19 cellular contexts compared by ENCODE assay signal in genomic region chr20:51470521-51470875, GRCh38.
DNase-seq lines count a peak whose midpoint lies in the region; ATAC-seq and TF ChIP-seq lines count a peak whose summit lies in the region.
"Had no signal": no experiment of that assay in that cellular context is flagged by ENCODE, and none has a peak within 500 bp of the region (broad histone marks: within the 10 kb centered on the region; RNA-seq: fewer than 3 reads in every experiment).

No MANE protein-coding gene starts in this region.

- CTCF ChIA-PET in activated CD4-positive, alpha-beta T cell treated with anti-CD3 and anti-CD28 coated beads, Interleukin-2, amount 10 ng/mL, durations not matched to agents 7 days and 5 days (lab: Charles Lee), result interaction anchor here (1.2 to 1.3 kb wide), 2 partner anchors 11 to 121 kb away, joined by 4 read pairs; no protein-coding TSS in a partner anchor
- CTCF ChIA-PET in HEK293 (lab: Yijun Ruan, JAX), result interaction anchor here (0.6 to 0.7 kb wide), 2 partner anchors 475 to 489 kb away, joined by 3 to 5 read pairs; no protein-coding TSS in a partner anchor
- CTCF ChIA-PET in activated CD8-positive, alpha-beta T cell treated with anti-CD3 and anti-CD28 coated beads for 36 hours (lab: Charles Lee), result interaction anchor here (1.0 to 2.4 kb wide), 9 partner anchors 11 to 124 kb away, joined by 3 to 9 read pairs (median 3); partner anchors contain the start of gene NFATC2

- no peaks in the 10 kb centered on the region for H3K27me3 Mint-ChIP-seq in activated CD4-positive, alpha-beta T cell treated with anti-CD3 and anti-CD28 coated beads, Interleukin-2, amount 10 ng/mL, durations not matched to agents 7 days and 5 days
- H3K27me3 Mint-ChIP-seq in activated CD8-positive, alpha-beta T cell treated with anti-CD3 and anti-CD28 coated beads for 36 hours, result no peaks in the 10 kb centered on the region
- H3K27me3 Mint-ChIP-seq in natural killer cell treated with Interleukin-12 subunit alpha and Interleukin-12 subunit beta and Interleukin-15 and Interleukin-18, amount 100 ng/mL, for 72 hours, result no peaks in the 10 kb centered on the region
- H3K27me3 Mint-ChIP-seq in osteocyte (ENCODE audit: unreplicated experiment), result no peaks in the 10 kb centered on the region

- peak; percentile 42 for ATAC-seq in activated CD8-positive, alpha-beta T cell treated with anti-CD3 and anti-CD28 coated beads for 36 hours
- ATAC-seq in natural killer cell treated with Interleukin-12 subunit alpha and Interleukin-12 subunit beta and Interleukin-15 and Interleukin-18, amount 100 ng/mL, for 72 hours, result no peak
- ATAC-seq in HG02938 (IDR thresholded peaks at IDR 0.05; ENCODE audit: unreplicated experiment), result no peak
- ATAC-seq: gastroesophageal sphincter, left lobe of liver had no signal

- DNase-seq in activated CD4-positive, alpha-beta T cell treated with anti-CD3 and anti-CD28 coated beads, Interleukin-2, amount 10 ng/mL, durations not matched to agents 7 days and 5 days, result no peak
- no peak for DNase-seq in activated CD4-positive, alpha-beta T cell treated with anti-CD3 and anti-CD28 coated beads, Interleukin-2, amount 50 U/mL, for 1 hour
- no peak for DNase-seq in activated CD8-positive, alpha-beta T cell treated with anti-CD3 and anti-CD28 coated beads for 36 hours
- no peak for DNase-seq in natural killer cell treated with Interleukin-12 subunit alpha and Interleukin-12 subunit beta and Interleukin-15 and Interleukin-18, amount 100 ng/mL, for 72 hours (ENCODE audit: low spot score)
- no peak for DNase-seq in cerebellar cortex (ENCODE audit: low spot score)
- DNase-seq in osteocyte (ENCODE audit: extremely low spot score, unreplicated experiment), result no peak
- DNase-seq: aorta, H9, NCI-H82, T1000 had no signal

- no peak overlapping the region for H3K27ac ChIP-seq in HEK293 (ENCODE audit: extremely low read depth, low read depth, low read length)
- H3K27ac ChIP-seq: SJSA1, vagina had no signal

- H3K9me3 Mint-ChIP-seq in activated CD4-positive, alpha-beta T cell treated with anti-CD3 and anti-CD28 coated beads, Interleukin-2, amount 10 ng/mL, durations not matched to agents 7 days and 5 days, result no peaks in the 10 kb centered on the region
- peaks cover 2% of the 10 kb centered on the region for H3K9me3 Mint-ChIP-seq in activated CD8-positive, alpha-beta T cell treated with anti-CD3 and anti-CD28 coated beads for 36 hours
- H3K9me3 Mint-ChIP-seq in natural killer cell treated with Interleukin-12 subunit alpha and Interleukin-12 subunit beta and Interleukin-15 and Interleukin-18, amount 100 ng/mL, for 72 hours, result no peaks in the 10 kb centered on the region
- no peaks in the 10 kb centered on the region for H3K9me3 Mint-ChIP-seq in osteocyte (ENCODE audit: unreplicated experiment)
- H3K9me3 Mint-ChIP-seq: CD14-positive monocyte, H9, neural crest cell had no signal

- POLR2A ChIA-PET in activated CD4-positive, alpha-beta T cell treated with anti-CD3 and anti-CD28 coated beads, Interleukin-2, amount 10 ng/mL, durations not matched to agents 7 days and 5 days (lab: Charles Lee), result interaction anchor here (0.5 kb wide), 1 partner anchor 70 kb away, joined by 5 read pairs; no protein-coding TSS in a partner anchor
- POLR2A ChIA-PET in HEK293 (lab: Yijun Ruan, JAX), result no interaction called here
- POLR2A ChIA-PET in activated CD8-positive, alpha-beta T cell treated with anti-CD3 and anti-CD28 coated beads for 36 hours (lab: Charles Lee), result interaction anchor here (0.6 to 2.6 kb wide), 11 partner anchors 11 to 91 kb away, joined by 3 to 20 read pairs (median 5); partner anchors contain the start of gene NFATC2

- no peak for TF ChIP-seq CTCF in HEK293 (tag by site-specific recombination; IDR thresholded peaks at IDR 0.05)
- no peak for TF ChIP-seq CTCF in activated CD8-positive, alpha-beta T cell treated with anti-CD3 and anti-CD28 coated beads for 36 hours (IDR thresholded peaks at IDR 0.05)
- no peak for TF ChIP-seq CTCF in osteocyte (IDR thresholded peaks at IDR 0.05)

- H3K4me3 Mint-ChIP-seq in activated CD4-positive, alpha-beta T cell treated with anti-CD3 and anti-CD28 coated beads, Interleukin-2, amount 10 ng/mL, durations not matched to agents 7 days and 5 days, result peak overlapping the region; percentile 3
- no peak overlapping the region for H3K4me3 Mint-ChIP-seq in activated CD8-positive, alpha-beta T cell treated with anti-CD3 and anti-CD28 coated beads for 36 hours
- H3K4me3 Mint-ChIP-seq in natural killer cell treated with Interleukin-12 subunit alpha and Interleukin-12 subunit beta and Interleukin-15 and Interleukin-18, amount 100 ng/mL, for 72 hours, result no peak overlapping the region
- no peak overlapping the region for H3K4me3 Mint-ChIP-seq in osteocyte (ENCODE audit: unreplicated experiment)
- H3K4me3 Mint-ChIP-seq: CD14-positive monocyte, H9, neural crest cell had no signal

- H3K4me1 ChIP-seq in HEK293 (ENCODE audit: control insufficient read depth, insufficient read depth, low read length), result no peaks in the 10 kb centered on the region
- H3K4me1 ChIP-seq: vagina had no signal

- peaks cover 58% of the 10 kb centered on the region for H3K4me1 Mint-ChIP-seq in activated CD4-positive, alpha-beta T cell treated with anti-CD3 and anti-CD28 coated beads, Interleukin-2, amount 10 ng/mL, durations not matched to agents 7 days and 5 days
- peaks cover 51% of the 10 kb centered on the region for H3K4me1 Mint-ChIP-seq in activated CD8-positive, alpha-beta T cell treated with anti-CD3 and anti-CD28 coated beads for 36 hours (ENCODE audit: low read depth)
- H3K4me1 Mint-ChIP-seq in natural killer cell treated with Interleukin-12 subunit alpha and Interleukin-12 subunit beta and Interleukin-15 and Interleukin-18, amount 100 ng/mL, for 72 hours (ENCODE audit: low read depth in 2 of 2), result peaks cover 44 to 46% of the 10 kb centered on the region in 2 donors
- no peaks in the 10 kb centered on the region for H3K4me1 Mint-ChIP-seq in osteocyte (ENCODE audit: unreplicated experiment)
- H3K4me1 Mint-ChIP-seq: CD14-positive monocyte had no signal

- peaks cover 82% of the 10 kb centered on the region for H3K36me3 Mint-ChIP-seq in activated CD4-positive, alpha-beta T cell treated with anti-CD3 and anti-CD28 coated beads, Interleukin-2, amount 10 ng/mL, durations not matched to agents 7 days and 5 days (ENCODE audit: low read depth)
- peaks cover 80% of the 10 kb centered on the region for H3K36me3 Mint-ChIP-seq in activated CD8-positive, alpha-beta T cell treated with anti-CD3 and anti-CD28 coated beads for 36 hours (ENCODE audit: low read depth)
- peaks cover 40% of the 10 kb centered on the region for H3K36me3 Mint-ChIP-seq in natural killer cell treated with Interleukin-12 subunit alpha and Interleukin-12 subunit beta and Interleukin-15 and Interleukin-18, amount 100 ng/mL, for 72 hours
- H3K36me3 Mint-ChIP-seq in osteocyte (ENCODE audit: unreplicated experiment), result no peaks in the 10 kb centered on the region

- no peaks in the 10 kb centered on the region for H3K9me3 ChIP-seq in HEK293 (ENCODE audit: control insufficient read depth, insufficient read depth, low read depth, low read length)
- H3K9me3 ChIP-seq: gastroesophageal sphincter, vagina had no signal

- peak overlapping the region; percentile 84 for H3K27ac Mint-ChIP-seq in activated CD4-positive, alpha-beta T cell treated with anti-CD3 and anti-CD28 coated beads, Interleukin-2, amount 10 ng/mL, durations not matched to agents 7 days and 5 days
- peak overlapping the region; percentile 94 for H3K27ac Mint-ChIP-seq in activated CD8-positive, alpha-beta T cell treated with anti-CD3 and anti-CD28 coated beads for 36 hours
- peak overlapping the region; percentile 61 to 86 for H3K27ac Mint-ChIP-seq in natural killer cell treated with Interleukin-12 subunit alpha and Interleukin-12 subunit beta and Interleukin-15 and Interleukin-18, amount 100 ng/mL, for 72 hours
- no peak overlapping the region for H3K27ac Mint-ChIP-seq in osteocyte (ENCODE audit: unreplicated experiment)
- H3K27ac Mint-ChIP-seq: CD14-positive monocyte had no signal

- H3K4me3 ChIP-seq in HEK293 (ENCODE audit: low read depth, low read length), result no peak overlapping the region
- H3K4me3 ChIP-seq: gastroesophageal sphincter, SJSA1, smooth muscle cell, vagina had no signal

- H3K36me3 ChIP-seq in HEK293 (ENCODE audit: control insufficient read depth in 2 of 2, insufficient read depth in 1 of 2, low read length in 2 of 2), result no peaks in the 10 kb centered on the region
- H3K36me3 ChIP-seq: SJSA1, vagina had no signal

- intact Hi-C loops in activated CD8-positive, alpha-beta T cell treated with anti-CD3 and anti-CD28 coated beads for 36 hours (cut with micrococcal nuclease), result loop anchor here (2.0 to 5.0 kb wide), 2 partner anchors 68 to 70 kb away; no protein-coding TSS in a partner anchor

TF ChIP-seq in HEK293, 187 proteins besides CTCF, POLR2A, EP300 and RAD21:
- TF ChIP-seq ZNF600 (tag by site-specific recombination; IDR thresholded peaks at IDR 0.05), result peak; percentile 57
- no peak for TF ChIP-seq GLIS1 (tag by site-specific recombination; IDR thresholded peaks at IDR 0.05)
